In genomic region chr14:66496188-66496807, GRCh38 we compare ENCODE assay signal across 15 cellular contexts. TPM values are rescaled to one million over a fixed set of nuclear protein-coding genes. Genes with fewer than 3 reads are reported as not detected.
A peak's percentile ranks its signal among the peaks of the same experiment; 100 is the strongest.
DNase-seq lines count a peak whose midpoint lies in the region; ATAC-seq and TF ChIP-seq lines count a peak whose summit lies in the region.
"Had no signal": no experiment of that assay in that cellular context is flagged by ENCODE, and none has a peak within 500 bp of the region (broad histone marks: within the 10 kb centered on the region; RNA-seq: fewer than 3 reads in every experiment).

No MANE protein-coding gene starts in this region.

- in situ Hi-C loops in brain microvascular endothelial cell (cut with HindIII; ENCODE audit: low pct_ligation_motif_present, low sequenced_read_pairs): no loop called here

- peak overlapping the region; percentile 19 to 51 for H3K4me3 Mint-ChIP-seq in stimulated activated naive CD8-positive, alpha-beta T cell treated with anti-CD3 and anti-CD28 coated beads, Interleukin-15, amount 100 ng/mL, for 72 hours
- H3K4me3 Mint-ChIP-seq: effector memory CD8-positive, alpha-beta T cell; stimulated activated naive CD8-positive, alpha-beta T cell treated with anti-CD3 and anti-CD28 coated beads, Interleukin-15, Interleukin-2, amounts not matched to agents 100 ng/mL and 50 ng/mL, for 24 hours had no signal

- no peak for ATAC-seq in stimulated activated naive CD8-positive, alpha-beta T cell treated with anti-CD3 and anti-CD28 coated beads, Interleukin-15, amount 100 ng/mL, for 72 hours
- no peak for ATAC-seq in stimulated activated naive CD8-positive, alpha-beta T cell treated with anti-CD3 and anti-CD28 coated beads, Interleukin-15, Interleukin-2, amounts not matched to agents 100 U/mL and 50 U/mL, for 24 hours
- peak; percentile 80 for ATAC-seq in left lobe of liver

- H3K27me3 Mint-ChIP-seq in stimulated activated naive CD8-positive, alpha-beta T cell treated with anti-CD3 and anti-CD28 coated beads, Interleukin-15, amount 100 ng/mL, for 72 hours: no peaks in the 10 kb centered on the region
- H3K27me3 Mint-ChIP-seq: effector memory CD8-positive, alpha-beta T cell; stimulated activated naive CD8-positive, alpha-beta T cell treated with anti-CD3 and anti-CD28 coated beads, Interleukin-15, Interleukin-2, amounts not matched to agents 100 ng/mL and 50 ng/mL, for 24 hours had no signal

- DNase-seq in stimulated activated naive CD8-positive, alpha-beta T cell treated with anti-CD3 and anti-CD28 coated beads, Interleukin-15, amount 100 ng/mL, for 72 hours: no peak
- DNase-seq in stimulated activated naive CD8-positive, alpha-beta T cell treated with anti-CD3 and anti-CD28 coated beads, Interleukin-15, Interleukin-2, amounts not matched to agents 100 U/mL and 50 U/mL, for 24 hours: no peak
- DNase-seq in cerebellar cortex (ENCODE audit: low spot score): peak; percentile 5
- DNase-seq in left lobe of liver (ENCODE audit: low spot score): peak; percentile 71
- no peak for DNase-seq in effector CD4-positive, alpha-beta T cell
- no peak for DNase-seq in brain microvascular endothelial cell
- DNase-seq in central memory CD4-positive, alpha-beta T cell: no peak
- DNase-seq in NCI-H82 (lab: John Stamatoyannopoulos, UW): no peak

- no peak for TF ChIP-seq CTCF in brain microvascular endothelial cell (IDR thresholded peaks at IDR 0.05; ENCODE audit: low read depth, low read length, missing control alignments)

- no peaks in the 10 kb centered on the region for H3K9me3 Mint-ChIP-seq in stimulated activated naive CD8-positive, alpha-beta T cell treated with anti-CD3 and anti-CD28 coated beads, Interleukin-15, amount 100 ng/mL, for 72 hours
- H3K9me3 Mint-ChIP-seq: effector memory CD8-positive, alpha-beta T cell; mesothelial cell of epicardium; stimulated activated naive CD8-positive, alpha-beta T cell treated with anti-CD3 and anti-CD28 coated beads, Interleukin-15, Interleukin-2, amounts not matched to agents 100 ng/mL and 50 ng/mL, for 24 hours had no signal

- H3K36me3 ChIP-seq in brain microvascular endothelial cell (replicated peaks): no peaks in the 10 kb centered on the region

- H3K27ac Mint-ChIP-seq in stimulated activated naive CD8-positive, alpha-beta T cell treated with anti-CD3 and anti-CD28 coated beads, Interleukin-15, amount 100 ng/mL, for 72 hours: no peak overlapping the region
- H3K27ac Mint-ChIP-seq: effector memory CD8-positive, alpha-beta T cell; mesothelial cell of epicardium; stimulated activated naive CD8-positive, alpha-beta T cell treated with anti-CD3 and anti-CD28 coated beads, Interleukin-15, Interleukin-2, amounts not matched to agents 100 ng/mL and 50 ng/mL, for 24 hours had no signal

- peaks cover 20% of the 10 kb centered on the region for H3K4me1 Mint-ChIP-seq in stimulated activated naive CD8-positive, alpha-beta T cell treated with anti-CD3 and anti-CD28 coated beads, Interleukin-15, amount 100 ng/mL, for 72 hours

- no peak overlapping the region for H3K4me3 ChIP-seq in brain microvascular endothelial cell (ENCODE audit: low read depth, low read length)

- no peak overlapping the region for H3K27ac ChIP-seq in brain microvascular endothelial cell

- H3K27me3 ChIP-seq in brain microvascular endothelial cell (replicated peaks): no peaks in the 10 kb centered on the region

RNA-seq across cellular contexts. Expression of gene CCDC196, which starts 10.1 kb away (rescaled TPM):
- total RNA-seq in left lobe of liver: 4.0 TPM
- total RNA-seq: Daoy, H4, mesothelial cell of epicardium, pulmonary artery endothelial cell, RPMI7951 had no signal

RNA-seq across cellular contexts. Expression of gene GPHN, which starts 11.6 kb away (rescaled TPM):
- total RNA-seq in left lobe of liver: 43.0 TPM

Comparison
In these comparisons a context has a peak if more than half of its experiments do, and no peak if none do; other contexts are left out.
1. DNase-seq: peak in cerebellar cortex (single experiment) and left lobe of liver (single experiment); none in stimulated activated naive CD8-positive, alpha-beta T cell treated with anti-CD3 and anti-CD28 coated beads, Interleukin-15, amount 100 ng/mL, for 72 hours (0 of 2), stimulated activated naive CD8-positive, alpha-beta T cell treated with anti-CD3 and anti-CD28 coated beads, Interleukin-15, Interleukin-2, amounts not matched to agents 100 U/mL and 50 U/mL, for 24 hours (single experiment), effector CD4-positive, alpha-beta T cell (single experiment), brain microvascular endothelial cell (single experiment), central memory CD4-positive, alpha-beta T cell (single experiment) and NCI-H82 (single experiment).